Comparison of ENCODE assay signal across 19 cellular contexts in genomic region chr20:20064303-20064702, GRCh38. TPM values are rescaled to one million over a fixed set of nuclear protein-coding genes. Genes with fewer than 3 reads are reported as not detected.
"Had no signal": no experiment of that assay in that cellular context is flagged by ENCODE, and none has a peak within 500 bp of the region (broad histone marks: within the 10 kb centered on the region; RNA-seq: fewer than 3 reads in every experiment).

No MANE protein-coding gene starts in this region.

- H3K9me3 ChIP-seq: breast epithelium, neutrophil, tibial nerve had no signal

- DNase-seq: activated CD4-positive, alpha-beta memory T cell treated with anti-CD3 and anti-CD28 coated beads, Interleukin-2, amount 10 ng/mL, durations not matched to agents 7 days and 5 days; activated gamma-delta T cell treated with Interleukin-2 at 50 U/mL for 16 hours; activated naive CD8-positive, alpha-beta T cell treated with anti-CD3 and anti-CD28 coated beads for 36 hours; activated T-cell treated with anti-CD3 and anti-CD28 coated beads, Interleukin-2, amount 50 U/mL, for 72 hours; aorta; endodermal cell; glutamatergic neuron; immature natural killer cell; naive thymus-derived CD4-positive, alpha-beta T cell; retina; stimulated activated CD4-positive, alpha-beta T cell treated with anti-CD3 and anti-CD28 coated beads, Interleukin-1b, Interleukin-23, amount 100 ng/mL, for 48 hours had no signal

- H3K4me3 ChIP-seq: breast epithelium, skin epidermis, tibial nerve had no signal

- H3K27me3 ChIP-seq: breast epithelium, tibial nerve had no signal

- H3K36me3 ChIP-seq: breast epithelium, neutrophil, tibial nerve had no signal

- H3K27ac ChIP-seq: breast epithelium, neutrophil, skin epidermis, tibial nerve had no signal

- H3K4me1 ChIP-seq: breast epithelium, tibial nerve had no signal

RNA-seq across cellular contexts. Expression of gene CFAP61, which starts 12.0 kb away (rescaled TPM):
- total RNA-seq: activated CD4-positive, alpha-beta memory T cell treated with anti-CD3 and anti-CD28 coated beads, Interleukin-2, amount 10 ng/mL, durations not matched to agents 7 days and 5 days; activated naive CD8-positive, alpha-beta T cell treated with anti-CD3 and anti-CD28 coated beads for 36 hours; activated T-cell treated with anti-CD3 and anti-CD28 coated beads, Interleukin-2, amount 50 U/mL, for 72 hours; chondrocyte; dermis microvascular lymphatic vessel endothelial cell; esophagus mucosa; lung microvascular endothelial cell; naive thymus-derived CD4-positive, alpha-beta T cell had no signal
- polyA plus RNA-seq: naive thymus-derived CD4-positive, alpha-beta T cell had no signal
